In genomic region chrX:16903274-16904019, GRCh38 we compare ENCODE assay signal across 16 cellular contexts. TPM values are rescaled to one million over a fixed set of nuclear protein-coding genes. Genes with fewer than 3 reads are reported as not detected.
A peak's percentile ranks its signal among the peaks of the same experiment; 100 is the strongest.
DNase-seq lines count a peak whose midpoint lies in the region; ATAC-seq and TF ChIP-seq lines count a peak whose summit lies in the region.
"Had no signal": no experiment of that assay in that cellular context is flagged by ENCODE, and none has a peak within 500 bp of the region (broad histone marks: within the 10 kb centered on the region; RNA-seq: fewer than 3 reads in every experiment).

No MANE protein-coding gene starts in this region.

- no peaks in the 10 kb centered on the region for H3K36me3 Mint-ChIP-seq in dendritic cell treated with granulocyte-macrophage colony-stimulating factor and Interleukin-4, amounts not matched to agents 40 ng/mL and 50 ng/mL, for 4 days (ENCODE audit: low read depth)
- H3K36me3 Mint-ChIP-seq: activated naive CD4-positive, alpha-beta T cell treated with anti-CD3 and anti-CD28 coated beads, Interleukin-2, amount 50 U/mL, for 72 hours; natural killer cell treated with Interleukin-12 subunit alpha and Interleukin-12 subunit beta and Interleukin-15 and Interleukin-18, amount 100 ng/mL, for 72 hours had no signal

- DNase-seq in Kasumi-1 (lab: John Stamatoyannopoulos, UW) (peak; percentile 48 to 67), middle frontal gyrus (ENCODE audit: extremely low spot score, low spot score) (no peak), omental fat pad (ENCODE audit: low spot score) (no peak), COLO829 (ENCODE audit: low spot score) (no peak), superior temporal gyrus (ENCODE audit: extremely low spot score) (no peak)
- DNase-seq: heart right ventricle; NCI-H2171 treated with DMSO at 0.1 percent for 48 hours; Peyer's patch; right lobe of liver; stimulated activated naive CD8-positive, alpha-beta T cell treated with anti-CD3 and anti-CD28 coated beads, Interleukin-15, amount 100 ng/mL, for 72 hours; T1000 had no signal

- peak; percentile 62 for ATAC-seq in GM18858 (IDR thresholded peaks at IDR 0.05; ENCODE audit: unreplicated experiment)
- ATAC-seq in GM21723 (IDR thresholded peaks at IDR 0.05; ENCODE audit: unreplicated experiment) = peak; percentile 81
- ATAC-seq in omental fat pad (ENCODE audit: low FRiP score) = no peak
- ATAC-seq: activated naive CD4-positive, alpha-beta T cell treated with anti-CD3 and anti-CD28 coated beads, Interleukin-2, amount 50 U/mL, for 72 hours; heart right ventricle; natural killer cell treated with Interleukin-12 subunit alpha and Interleukin-12 subunit beta and Interleukin-15 and Interleukin-18, amount 100 ng/mL, for 72 hours; right lobe of liver; stimulated activated naive CD8-positive, alpha-beta T cell treated with anti-CD3 and anti-CD28 coated beads, Interleukin-15, amount 100 ng/mL, for 72 hours had no signal

- H3K4me1 Mint-ChIP-seq in dendritic cell treated with granulocyte-macrophage colony-stimulating factor and Interleukin-4, amounts not matched to agents 40 ng/mL and 50 ng/mL, for 4 days (ENCODE audit: low read depth) = peaks cover 6% of the 10 kb centered on the region
- H3K4me1 Mint-ChIP-seq: stimulated activated naive CD8-positive, alpha-beta T cell treated with anti-CD3 and anti-CD28 coated beads, Interleukin-15, amount 100 ng/mL, for 72 hours had no signal

- H3K4me3 Mint-ChIP-seq in dendritic cell treated with granulocyte-macrophage colony-stimulating factor and Interleukin-4, amounts not matched to agents 40 ng/mL and 50 ng/mL, for 4 days = peak overlapping the region; percentile 52
- H3K4me3 Mint-ChIP-seq: natural killer cell treated with Interleukin-12 subunit alpha and Interleukin-12 subunit beta and Interleukin-15 and Interleukin-18, amount 100 ng/mL, for 72 hours; stimulated activated naive CD8-positive, alpha-beta T cell treated with anti-CD3 and anti-CD28 coated beads, Interleukin-15, amount 100 ng/mL, for 72 hours had no signal

- intact Hi-C loops in dendritic cell treated with granulocyte-macrophage colony-stimulating factor and Interleukin-4, amounts not matched to agents 40 ng/mL and 50 ng/mL, for 4 days (cut with micrococcal nuclease) = no loop called here

- no peak for TF ChIP-seq CTCF in omental fat pad (IDR thresholded peaks at IDR 0.05)

- H3K27ac Mint-ChIP-seq in dendritic cell treated with granulocyte-macrophage colony-stimulating factor and Interleukin-4, amounts not matched to agents 40 ng/mL and 50 ng/mL, for 4 days = peak overlapping the region; percentile 79
- H3K27ac Mint-ChIP-seq: activated naive CD4-positive, alpha-beta T cell treated with anti-CD3 and anti-CD28 coated beads, Interleukin-2, amount 50 U/mL, for 72 hours; natural killer cell treated with Interleukin-12 subunit alpha and Interleukin-12 subunit beta and Interleukin-15 and Interleukin-18, amount 100 ng/mL, for 72 hours; stimulated activated naive CD8-positive, alpha-beta T cell treated with anti-CD3 and anti-CD28 coated beads, Interleukin-15, amount 100 ng/mL, for 72 hours had no signal

- H3K9me3 Mint-ChIP-seq in dendritic cell treated with granulocyte-macrophage colony-stimulating factor and Interleukin-4, amounts not matched to agents 40 ng/mL and 50 ng/mL, for 4 days = no peaks in the 10 kb centered on the region
- H3K9me3 Mint-ChIP-seq: activated naive CD4-positive, alpha-beta T cell treated with anti-CD3 and anti-CD28 coated beads, Interleukin-2, amount 50 U/mL, for 72 hours; natural killer cell treated with Interleukin-12 subunit alpha and Interleukin-12 subunit beta and Interleukin-15 and Interleukin-18, amount 100 ng/mL, for 72 hours; stimulated activated naive CD8-positive, alpha-beta T cell treated with anti-CD3 and anti-CD28 coated beads, Interleukin-15, amount 100 ng/mL, for 72 hours had no signal

- no peaks in the 10 kb centered on the region for H3K27me3 Mint-ChIP-seq in dendritic cell treated with granulocyte-macrophage colony-stimulating factor and Interleukin-4, amounts not matched to agents 40 ng/mL and 50 ng/mL, for 4 days
- H3K27me3 Mint-ChIP-seq: stimulated activated naive CD8-positive, alpha-beta T cell treated with anti-CD3 and anti-CD28 coated beads, Interleukin-15, amount 100 ng/mL, for 72 hours had no signal

RNA-seq across cellular contexts. Expression of gene RBBP7, which starts 33.3 kb away (rescaled TPM):
- 10 to 100 TPM; 57.4 to 74.3 (median 70.9) TPM for total RNA-seq in omental fat pad

RNA-seq across cellular contexts. Expression of gene REPS2, which starts 43.0 kb away (rescaled TPM):
- total RNA-seq in omental fat pad = 10 to 100 TPM in 1 of 4 donors, 1 to 10 TPM in 3; 4.0 to 12.6 (median 5.0) TPM

Comparison
In these comparisons a context has a peak if more than half of its experiments do, and no peak if none do; other contexts are left out.
1. DNase-seq: peak in Kasumi-1 (2 of 2); none in middle frontal gyrus (single experiment), omental fat pad (single experiment), COLO829 (single experiment) and superior temporal gyrus (single experiment).